17 cellular contexts compared by ENCODE assay signal in the genomic region with DNA sequence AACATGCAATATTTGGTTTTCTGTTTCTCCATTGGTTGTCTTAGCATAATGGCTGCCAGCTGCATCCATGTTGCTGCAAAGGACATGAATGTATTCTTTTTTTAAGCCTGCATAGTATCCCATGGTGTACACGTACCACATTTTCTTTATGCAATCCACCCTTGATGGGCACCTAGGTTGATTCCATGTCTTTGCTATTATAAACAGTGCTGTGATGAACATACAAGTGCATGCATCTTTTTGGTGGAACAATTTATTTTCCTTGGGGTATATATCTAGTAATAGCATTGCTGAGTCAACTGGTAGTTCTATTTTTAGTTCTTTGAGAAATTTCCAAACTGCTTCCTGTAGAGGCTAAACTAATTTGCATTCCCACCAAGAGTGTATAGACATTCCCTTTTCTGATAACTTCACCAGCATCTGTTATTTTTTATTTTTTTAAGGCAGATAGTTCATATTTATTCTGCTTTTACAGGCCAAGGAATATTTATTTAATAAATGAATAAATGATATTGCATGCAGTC.
"Had no signal": no experiment of that assay in that cellular context is flagged by ENCODE, and none has a peak within 500 bp of the region (broad histone marks: within the 10 kb centered on the region; RNA-seq: fewer than 3 reads in every experiment).

No MANE protein-coding gene starts in this region.

- ATAC-seq: activated CD8-positive, alpha-beta memory T cell treated with anti-CD3 and anti-CD28 coated beads, Interleukin-2, amount 10 ng/mL, durations not matched to agents 7 days and 5 days; right cardiac atrium had no signal

- DNase-seq: activated B cell treated with CpG ODN at 0.5 μM for 24 hours; activated CD4-positive, alpha-beta memory T cell treated with anti-CD3 and anti-CD28 coated beads for 36 hours; activated CD4-positive, alpha-beta T cell treated with anti-CD3 and anti-CD28 coated beads for 4 hours; activated CD8-positive, alpha-beta memory T cell treated with anti-CD3 and anti-CD28 coated beads, Interleukin-2, amount 10 ng/mL, durations not matched to agents 7 days and 5 days; dorsolateral prefrontal cortex; gastrocnemius medialis; head of caudate nucleus; midbrain; occipital lobe; right cardiac atrium; small intestine; stimulated activated CD4-positive, alpha-beta T cell treated with anti-CD3 and anti-CD28 coated beads, Interleukin-4, amount 100 ng/mL, for 1 hour; T-helper 9 cell; thyroid gland had no signal

- H3K27ac ChIP-seq: cardiac muscle cell, dorsolateral prefrontal cortex, gastrocnemius medialis, thyroid gland had no signal

- H3K9me3 ChIP-seq: gastrocnemius medialis, thyroid gland had no signal

- H3K36me3 ChIP-seq: cardiac muscle cell, gastrocnemius medialis, thyroid gland had no signal

- H3K36me3 Mint-ChIP-seq: activated CD4-positive, alpha-beta memory T cell treated with anti-CD3 and anti-CD28 coated beads for 36 hours; activated CD8-positive, alpha-beta memory T cell treated with anti-CD3 and anti-CD28 coated beads, Interleukin-2, amount 10 ng/mL, durations not matched to agents 7 days and 5 days; activated naive CD8-positive, alpha-beta T cell had no signal

- H3K4me1 Mint-ChIP-seq: activated B cell treated with CpG ODN at 0.5 μM for 24 hours had no signal

- H3K9me3 Mint-ChIP-seq: activated CD4-positive, alpha-beta memory T cell treated with anti-CD3 and anti-CD28 coated beads for 36 hours had no signal

- H3K27me3 ChIP-seq: cardiac muscle cell, dorsolateral prefrontal cortex, gastrocnemius medialis, thyroid gland had no signal

- H3K27ac Mint-ChIP-seq: activated B cell treated with CpG ODN at 0.5 μM for 24 hours; activated CD4-positive, alpha-beta memory T cell treated with anti-CD3 and anti-CD28 coated beads for 36 hours; activated CD8-positive, alpha-beta memory T cell treated with anti-CD3 and anti-CD28 coated beads, Interleukin-2, amount 10 ng/mL, durations not matched to agents 7 days and 5 days; activated naive CD8-positive, alpha-beta T cell had no signal

- H3K4me3 Mint-ChIP-seq: activated B cell treated with CpG ODN at 0.5 μM for 24 hours; activated CD4-positive, alpha-beta memory T cell treated with anti-CD3 and anti-CD28 coated beads for 36 hours; activated CD8-positive, alpha-beta memory T cell treated with anti-CD3 and anti-CD28 coated beads, Interleukin-2, amount 10 ng/mL, durations not matched to agents 7 days and 5 days; activated naive CD8-positive, alpha-beta T cell had no signal

- H3K4me3 ChIP-seq: cardiac muscle cell, dorsolateral prefrontal cortex, gastrocnemius medialis, lung, thyroid gland had no signal
